In genomic region chr15:55993111-55993803, GRCh38 we compare ENCODE assay signal across 8 cellular contexts. TPM values are rescaled to one million over a fixed set of nuclear protein-coding genes. Genes with fewer than 3 reads are reported as not detected.
DNase-seq lines count a peak whose midpoint lies in the region; ATAC-seq and TF ChIP-seq lines count a peak whose summit lies in the region.

NEDD4 (minus strand) TSS chr15:55993612; CDS start chr15:55993555, 57 bp downstream.

- peaks cover 6% of the 10 kb centered on the region for H3K36me3 Mint-ChIP-seq in progenitor cell of endocrine pancreas (ENCODE audit: insufficient read depth)

- H3K4me1 Mint-ChIP-seq in progenitor cell of endocrine pancreas (ENCODE audit: low read depth): peaks cover 20% of the 10 kb centered on the region

- peak within 1 kb of the TSS; percentile 90 for H3K4me3 Mint-ChIP-seq in progenitor cell of endocrine pancreas (ENCODE audit: low read depth)

- peak; percentile 93 for ATAC-seq in HG02610 (IDR thresholded peaks at IDR 0.05; ENCODE audit: unreplicated experiment)
- ATAC-seq in left cardiac atrium: peak; percentile 97
- ATAC-seq in upper lobe of right lung: peak; percentile 97

- intact Hi-C loops in left cardiac atrium (cut with DNase I): no loop called here
- intact Hi-C loops in upper lobe of right lung (cut with DNase I): no loop called here

- peak within 1 kb of the TSS; percentile 94 for H3K27ac Mint-ChIP-seq in progenitor cell of endocrine pancreas

- H3K27me3 ChIP-seq in upper lobe of right lung: no peaks in the 10 kb centered on the region

- H3K4me3 ChIP-seq in upper lobe of right lung: peak within 1 kb of the TSS; percentile 90

- peaks cover 12% of the 10 kb centered on the region for H3K27me3 Mint-ChIP-seq in progenitor cell of endocrine pancreas

- H3K9me3 Mint-ChIP-seq in progenitor cell of endocrine pancreas (ENCODE audit: low read depth): no peaks in the 10 kb centered on the region

- H3K27ac ChIP-seq in upper lobe of right lung: peak within 1 kb of the TSS; percentile 90

- no peaks in the 10 kb centered on the region for H3K9me3 ChIP-seq in upper lobe of right lung

- peaks cover 18% of the 10 kb centered on the region for H3K4me1 ChIP-seq in upper lobe of right lung

- no peaks in the 10 kb centered on the region for H3K36me3 ChIP-seq in upper lobe of right lung

- peak; percentile 93 for DNase-seq in GM10266 (ENCODE audit: extremely low spot score)
- peak; percentile 78 for DNase-seq in NCI-H1092 treated with DMSO at 0.1 percent for 48 hours (lab: John Stamatoyannopoulos, UW)
- peak; percentile 54 to 80 (median 59) for DNase-seq in T-helper 1 cell
- DNase-seq in amniotic epithelial cell (ENCODE audit: low read depth): peak; percentile 88
- peak; percentile 91 for DNase-seq in left cardiac atrium
- DNase-seq in progenitor cell of endocrine pancreas (ENCODE audit: low spot score, unreplicated experiment): peak; percentile 70
- DNase-seq in upper lobe of right lung: peak; percentile 93

- TF ChIP-seq CTCF in GM10266 (IDR thresholded peaks at IDR 0.05; ENCODE audit: control insufficient read depth, insufficient read depth, low read depth, missing control alignments) (peak; percentile 77), progenitor cell of endocrine pancreas (IDR thresholded peaks at IDR 0.05; ENCODE audit: unreplicated experiment) (peak; percentile 62), upper lobe of right lung (IDR thresholded peaks at IDR 0.05) (peak; percentile 52)

RNA-seq across cellular contexts. Expression of gene NEDD4, which starts in this region (rescaled TPM):
- 10 to 100 TPM in 1 of 2 donors, 1 to 10 TPM in 1; 9.7 to 10.5 TPM for total RNA-seq in left cardiac atrium
- total RNA-seq in progenitor cell of endocrine pancreas: 12.3 and 14.2 TPM in 2 replicates
- total RNA-seq in upper lobe of right lung: 18.4 TPM

Comparison
In these comparisons a context has a peak if more than half of its experiments do, and no peak if none do; other contexts are left out.
1. Peak in every context shown above with its lines: DNase-seq, ATAC-seq, H3K4me3 ChIP-seq and H3K27ac ChIP-seq.